In the genomic region with DNA sequence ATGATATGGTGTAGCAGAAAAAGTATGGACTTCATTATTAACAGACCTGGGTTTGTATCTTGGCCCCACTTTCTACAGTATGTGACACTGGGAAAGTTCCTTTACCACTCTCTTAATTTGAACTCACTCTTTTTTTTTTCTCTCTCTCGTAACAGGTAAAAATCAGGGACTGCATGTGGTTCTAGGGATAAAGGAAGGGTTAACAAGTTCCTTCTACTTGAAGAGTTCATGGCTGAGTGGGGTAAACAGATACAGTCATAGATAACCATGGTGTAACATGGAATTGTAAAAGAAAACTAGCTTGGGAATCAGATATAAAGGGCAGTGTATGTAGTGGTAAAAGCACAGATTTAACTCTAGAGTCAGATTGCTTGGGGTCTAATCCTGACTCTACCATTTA, we compare ENCODE assay signal across 28 cellular contexts.
"Had no signal": no experiment of that assay in that cellular context is flagged by ENCODE, and none has a peak within 500 bp of the region (broad histone marks: within the 10 kb centered on the region; RNA-seq: fewer than 3 reads in every experiment).

No MANE protein-coding gene starts in this region.

- H3K27ac ChIP-seq: colonic mucosa, hepatocyte, lower lobe of right lung, skin epidermis, stomach, tibial artery, upper lobe of right lung had no signal

- H3K9me3 ChIP-seq: colonic mucosa, gastrocnemius medialis, lower lobe of right lung, mucosa of descending colon, stomach, tibial artery, upper lobe of right lung had no signal

- H3K4me3 Mint-ChIP-seq: activated B cell treated with CpG ODN at 0.5 μM for 24 hours; activated CD8-positive, alpha-beta T cell treated with anti-CD3 and anti-CD28 coated beads for 36 hours; activated naive CD4-positive, alpha-beta T cell treated with anti-CD3 and anti-CD28 coated beads, Interleukin-2, amount 50 U/mL, for 24 hours; activated naive CD8-positive, alpha-beta T cell treated with anti-CD3 and anti-CD28 coated beads, Interleukin-2, amount 50 U/mL, for 24 hours; activated T-cell treated with anti-CD3 and anti-CD28 coated beads, Interleukin-2, amount 50 U/mL, for 4 hours; activated T-helper 17 cell treated with anti-CD3 and anti-CD28 coated beads, Interleukin-2, amount 50 U/mL, for 72 hours; natural killer cell treated with Interleukin-12 subunit alpha and Interleukin-12 subunit beta and Interleukin-15 and Interleukin-18, amount 100 ng/mL, for 72 hours; stimulated activated memory B cell treated with anti-CD40 and anti-IgM and Interleukin-4, amounts not matched to agents 10 μg/mL and 1 μg/mL and 100 μg/mL, for 72 hours had no signal

- H3K27ac Mint-ChIP-seq: activated B cell treated with CpG ODN at 0.5 μM for 24 hours; activated CD8-positive, alpha-beta T cell treated with anti-CD3 and anti-CD28 coated beads for 36 hours; activated naive CD8-positive, alpha-beta T cell treated with anti-CD3 and anti-CD28 coated beads, Interleukin-2, amount 50 U/mL, for 24 hours; activated T-helper 17 cell treated with anti-CD3 and anti-CD28 coated beads, Interleukin-2, amount 50 U/mL, for 72 hours; natural killer cell treated with Interleukin-12 subunit alpha and Interleukin-12 subunit beta and Interleukin-15 and Interleukin-18, amount 100 ng/mL, for 72 hours; stimulated activated memory B cell treated with anti-CD40 and anti-IgM and Interleukin-4, amounts not matched to agents 10 μg/mL and 1 μg/mL and 100 μg/mL, for 72 hours had no signal

- H3K36me3 Mint-ChIP-seq: activated naive CD4-positive, alpha-beta T cell treated with anti-CD3 and anti-CD28 coated beads, Interleukin-2, amount 50 U/mL, for 24 hours; natural killer cell treated with Interleukin-12 subunit alpha and Interleukin-12 subunit beta and Interleukin-15 and Interleukin-18, amount 100 ng/mL, for 72 hours had no signal

- H3K9me3 Mint-ChIP-seq: activated B cell treated with CpG ODN at 0.5 μM for 24 hours; activated CD8-positive, alpha-beta T cell treated with anti-CD3 and anti-CD28 coated beads for 36 hours; activated naive CD4-positive, alpha-beta T cell treated with anti-CD3 and anti-CD28 coated beads, Interleukin-2, amount 50 U/mL, for 24 hours; activated naive CD8-positive, alpha-beta T cell treated with anti-CD3 and anti-CD28 coated beads, Interleukin-2, amount 50 U/mL, for 24 hours; activated T-cell treated with anti-CD3 and anti-CD28 coated beads, Interleukin-2, amount 50 U/mL, for 4 hours; activated T-helper 17 cell treated with anti-CD3 and anti-CD28 coated beads, Interleukin-2, amount 50 U/mL, for 72 hours; natural killer cell treated with Interleukin-12 subunit alpha and Interleukin-12 subunit beta and Interleukin-15 and Interleukin-18, amount 100 ng/mL, for 72 hours; stimulated activated memory B cell treated with anti-CD40 and anti-IgM and Interleukin-4, amounts not matched to agents 10 μg/mL and 1 μg/mL and 100 μg/mL, for 72 hours had no signal

- H3K27me3 Mint-ChIP-seq: activated B cell treated with CpG ODN at 0.5 μM for 24 hours; activated CD8-positive, alpha-beta T cell treated with anti-CD3 and anti-CD28 coated beads for 36 hours; activated naive CD4-positive, alpha-beta T cell treated with anti-CD3 and anti-CD28 coated beads, Interleukin-2, amount 50 U/mL, for 24 hours; activated naive CD8-positive, alpha-beta T cell treated with anti-CD3 and anti-CD28 coated beads, Interleukin-2, amount 50 U/mL, for 24 hours; activated T-helper 17 cell treated with anti-CD3 and anti-CD28 coated beads, Interleukin-2, amount 50 U/mL, for 72 hours; natural killer cell treated with Interleukin-12 subunit alpha and Interleukin-12 subunit beta and Interleukin-15 and Interleukin-18, amount 100 ng/mL, for 72 hours; stimulated activated memory B cell treated with anti-CD40 and anti-IgM and Interleukin-4, amounts not matched to agents 10 μg/mL and 1 μg/mL and 100 μg/mL, for 72 hours had no signal

- ATAC-seq: activated CD8-positive, alpha-beta T cell treated with anti-CD3 and anti-CD28 coated beads for 36 hours; activated naive CD8-positive, alpha-beta T cell treated with anti-CD3 and anti-CD28 coated beads, Interleukin-2, amount 50 U/mL, for 24 hours; activated T-cell treated with anti-CD3 and anti-CD28 coated beads, Interleukin-2, amount 50 U/mL, for 4 hours; activated T-helper 17 cell treated with anti-CD3 and anti-CD28 coated beads, Interleukin-2, amount 50 U/mL, for 72 hours; mucosa of descending colon; natural killer cell treated with Interleukin-12 subunit alpha and Interleukin-12 subunit beta and Interleukin-15 and Interleukin-18, amount 100 ng/mL, for 72 hours; sciatic nerve; stimulated activated memory B cell treated with anti-CD40 and anti-IgM and Interleukin-4, amounts not matched to agents 10 μg/mL and 1 μg/mL and 100 μg/mL, for 72 hours had no signal

- H3K27me3 ChIP-seq: colonic mucosa, gastrocnemius medialis, hepatocyte, stomach, tibial artery, upper lobe of right lung had no signal

- H3K36me3 ChIP-seq: colonic mucosa, gastrocnemius medialis, lower lobe of right lung, stomach, upper lobe of right lung had no signal

- DNase-seq: activated B cell treated with CpG ODN at 0.5 μM for 24 hours; activated CD4-positive, alpha-beta T cell treated with anti-CD3 and anti-CD28 coated beads, Interleukin-2, amount 50 U/mL, for 1 hour; activated CD8-positive, alpha-beta T cell treated with anti-CD3 and anti-CD28 coated beads for 36 hours; activated naive CD8-positive, alpha-beta T cell treated with anti-CD3 and anti-CD28 coated beads, Interleukin-2, amount 50 U/mL, for 24 hours; activated T-cell treated with anti-CD3 and anti-CD28 coated beads, Interleukin-2, amount 50 U/mL, for 4 hours; anterior cingulate cortex; colonic mucosa; effector CD8-positive, alpha-beta T cell; gastrocnemius medialis; glutamatergic neuron; lower lobe of right lung; mesenchymal stem cell; mucosa of descending colon; posterior cingulate gyrus; stimulated activated CD4-positive, alpha-beta T cell treated with anti-CD3 and anti-CD28 coated beads, Interleukin-12 subunit alpha, Interleukin-12 subunit beta, amount 100 ng/mL, for 4 hours; stimulated activated CD4-positive, alpha-beta T cell treated with anti-CD3 and anti-CD28 coated beads, Interleukin-4, amount 100 ng/mL, for 24 hours; stomach; T-helper 2 cell; tibial artery; upper lobe of right lung had no signal

- H3K4me2 ChIP-seq: hepatocyte had no signal

- H3K4me1 ChIP-seq: colonic mucosa had no signal

- FAIRE-seq: bronchial epithelial cell had no signal

- H2AFZ ChIP-seq: hepatocyte had no signal

- H3K4me3 ChIP-seq: colonic mucosa, gastrocnemius medialis, hepatocyte, lower lobe of right lung, mucosa of descending colon, skin epidermis, stomach, tibial artery, upper lobe of right lung had no signal
